Comparison of ENCODE assay signal across 15 cellular contexts in the genomic region with DNA sequence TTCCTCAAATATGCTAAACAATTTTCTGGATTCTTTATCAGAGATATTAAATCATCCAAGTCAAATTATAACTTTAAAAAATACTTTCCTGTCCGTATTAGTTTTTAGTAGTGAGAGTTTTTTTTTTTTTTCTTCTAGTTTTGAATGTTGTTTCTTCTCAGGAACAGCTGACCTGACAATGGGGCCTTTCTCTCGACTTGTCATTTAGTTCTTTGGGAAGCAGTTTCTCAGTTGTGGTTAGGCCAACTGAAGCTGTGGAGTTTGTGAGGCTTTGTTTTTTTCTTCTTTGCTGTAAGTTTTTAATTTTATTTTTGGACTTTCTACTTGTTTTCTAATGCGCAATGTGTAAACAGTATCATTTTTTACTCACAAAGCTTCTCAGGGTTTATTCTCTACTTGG.
"Had no signal": no experiment of that assay in that cellular context is flagged by ENCODE, and none has a peak within 500 bp of the region (broad histone marks: within the 10 kb centered on the region; RNA-seq: fewer than 3 reads in every experiment).

No MANE protein-coding gene starts in this region.

- DNase-seq: activated CD8-positive, alpha-beta memory T cell treated with anti-CD3 and anti-CD28 coated beads, Interleukin-2, amount 50 U/mL, for 48 hours; activated CD8-positive, alpha-beta T cell treated with anti-CD3 and anti-CD28 coated beads for 36 hours; activated naive CD4-positive, alpha-beta T cell treated with anti-CD3 and anti-CD28 coated beads for 36 hours; cortex of kidney; erythroblast; immature natural killer cell; left cardiac atrium; lower lobe of right lung; naive thymus-derived CD8-positive, alpha-beta T cell; right lobe of liver; stimulated activated CD4-positive, alpha-beta T cell treated with anti-CD3 and anti-CD28 coated beads, Interleukin-2, amount 100 ng/mL, for 48 hours; stimulated activated naive CD8-positive, alpha-beta T cell treated with anti-CD3 and anti-CD28 coated beads, Interleukin-15, Interleukin-2, amounts not matched to agents 100 U/mL and 50 U/mL, for 24 hours; SW 1271 had no signal

- H3K27me3 Mint-ChIP-seq: activated CD8-positive, alpha-beta T cell treated with anti-CD3 and anti-CD28 coated beads for 36 hours; naive thymus-derived CD8-positive, alpha-beta T cell had no signal

- H3K4me3 ChIP-seq: lower lobe of right lung, right lobe of liver, thoracic aorta had no signal

- H3K27me3 ChIP-seq: right lobe of liver had no signal

- H3K9me3 ChIP-seq: lower lobe of right lung, right lobe of liver, thoracic aorta had no signal

- H3K27ac ChIP-seq: lower lobe of right lung, right lobe of liver, thoracic aorta, VCaP had no signal

- H3K4me3 Mint-ChIP-seq: activated CD8-positive, alpha-beta T cell treated with anti-CD3 and anti-CD28 coated beads for 36 hours; activated naive CD4-positive, alpha-beta T cell treated with anti-CD3 and anti-CD28 coated beads for 36 hours; immature natural killer cell; naive thymus-derived CD8-positive, alpha-beta T cell had no signal

- H3K27ac Mint-ChIP-seq: activated CD8-positive, alpha-beta T cell treated with anti-CD3 and anti-CD28 coated beads for 36 hours; activated naive CD4-positive, alpha-beta T cell treated with anti-CD3 and anti-CD28 coated beads for 36 hours; immature natural killer cell had no signal

- H3K9me3 Mint-ChIP-seq: activated CD8-positive, alpha-beta T cell treated with anti-CD3 and anti-CD28 coated beads for 36 hours; activated naive CD4-positive, alpha-beta T cell treated with anti-CD3 and anti-CD28 coated beads for 36 hours; immature natural killer cell; naive thymus-derived CD8-positive, alpha-beta T cell had no signal

- H3K36me3 ChIP-seq: lower lobe of right lung, right lobe of liver had no signal
